ENCODE assay signal across 8 cellular contexts in genomic region chr9:91424403-91425176, GRCh38. TPM values are rescaled to one million over a fixed set of nuclear protein-coding genes. Genes with fewer than 3 reads are reported as not detected.
A peak's percentile ranks its signal among the peaks of the same experiment; 100 is the strongest.
DNase-seq lines count a peak whose midpoint lies in the region; TF ChIP-seq lines count a peak whose summit lies in the region.

No MANE protein-coding gene starts in this region.

- no peaks in the 10 kb centered on the region for H3K36me3 Mint-ChIP-seq in mesothelial cell of epicardium

- peaks cover 33% of the 10 kb centered on the region for H3K27me3 Mint-ChIP-seq in mesothelial cell of epicardium (ENCODE audit: low read depth)

- no peaks in the 10 kb centered on the region for H3K9me3 Mint-ChIP-seq in mesothelial cell of epicardium

- POLR2A ChIA-PET in HEK293 (lab: Yijun Ruan, JAX) = interaction anchor here (0.5 to 1.6 kb wide), 10 partner anchors 24 to 512 kb away, joined by 3 to 7 read pairs (median 3); no protein-coding TSS in a partner anchor

- TF ChIP-seq CTCF in HEK293 (tag by site-specific recombination; IDR thresholded peaks at IDR 0.05) (peak; percentile 80), epithelial cell of esophagus (IDR thresholded peaks at IDR 0.05; ENCODE audit: insufficient read depth, low read depth, low read length, missing control alignments) (no peak), mesothelial cell of epicardium (IDR thresholded peaks at IDR 0.05; ENCODE audit: unreplicated experiment) (no peak)

- peak overlapping the region; percentile 88 for H3K27ac Mint-ChIP-seq in mesothelial cell of epicardium

- no peaks in the 10 kb centered on the region for H3K9me3 ChIP-seq in HEK293 (ENCODE audit: control insufficient read depth, insufficient read depth, low read depth, low read length)

- no peaks in the 10 kb centered on the region for H3K36me3 ChIP-seq in HEK293 (ENCODE audit: control insufficient read depth in 2 of 2, insufficient read depth in 1 of 2, low read length in 2 of 2)

- peak overlapping the region; percentile 80; the same call in 1 of the 2 replicates for H3K27ac ChIP-seq in HEK293 (ENCODE audit: extremely low read depth, low read depth, low read length)

- H3K4me1 Mint-ChIP-seq in mesothelial cell of epicardium = peaks cover 47% of the 10 kb centered on the region

- H3K4me3 Mint-ChIP-seq in mesothelial cell of epicardium = peak overlapping the region; percentile 78

- H3K4me3 ChIP-seq in HEK293 (ENCODE audit: low read depth, low read length) (peak overlapping the region; percentile 63), epithelial cell of esophagus (ENCODE audit: low read length) (peak overlapping the region; percentile 59)

- CTCF ChIA-PET in HEK293 (lab: Yijun Ruan, JAX) = interaction anchor here (0.6 to 8.4 kb wide), 12 partner anchors 13 to 510 kb away, joined by 3 to 94 read pairs (median 3); no protein-coding TSS in a partner anchor

- no peaks in the 10 kb centered on the region for H3K4me1 ChIP-seq in HEK293 (ENCODE audit: control insufficient read depth, insufficient read depth, low read length)

- peak; percentile 85 for DNase-seq in EH (ENCODE audit: low read depth)
- peak; percentile 77 for DNase-seq in NCI-H748 (lab: John Stamatoyannopoulos, UW; ENCODE audit: unreplicated experiment)
- DNase-seq in activated T-cell treated with anti-CD3 and anti-CD28 coated beads for 24 hours (ENCODE audit: low read depth) = peak; percentile 47
- DNase-seq in epithelial cell of esophagus (ENCODE audit: low read depth) = peak; percentile 83
- DNase-seq in mesothelial cell of epicardium (ENCODE audit: low spot score in 2 of 2, unreplicated experiment in 2 of 2) = peak in 1 of 2 experiments; percentile 45
- peak; percentile 60 for DNase-seq in stimulated activated CD8-positive, alpha-beta memory T cell treated with anti-CD3 and anti-CD28 coated beads, Interleukin-4, amount 100 ng/mL, for 24 hours (ENCODE audit: low read depth)
- no peak for DNase-seq in NCI-H1048 (lab: John Stamatoyannopoulos, UW)

TF ChIP-seq in HEK293, 187 proteins besides CTCF, POLR2A, EP300 and RAD21 (continues in another document):
- TF ChIP-seq ZNF391 (tag by site-specific recombination; IDR thresholded peaks at IDR 0.05; ENCODE audit: borderline replicate concordance, low read depth) (no peak), PRDM1 (tag by site-specific recombination; IDR thresholded peaks at IDR 0.05) (no peak), ZNF398 (tag by site-specific recombination; IDR thresholded peaks at IDR 0.05) (peak; percentile 84), TRIM28 (IDR thresholded peaks at IDR 0.05; ENCODE audit: borderline replicate concordance, low read length) (no peak), ZNF394 (tag by site-specific recombination; IDR thresholded peaks at IDR 0.05; ENCODE audit: borderline replicate concordance) (no peak), GFI1B (tag by site-specific recombination; IDR thresholded peaks at IDR 0.05) (no peak), ZNF350 (tag by site-specific recombination; IDR thresholded peaks at IDR 0.05) (no peak), BCL11A (tag by site-specific recombination; IDR thresholded peaks at IDR 0.05; ENCODE audit: low read depth) (no peak), WT1 (tag by site-specific recombination; IDR thresholded peaks at IDR 0.05) (no peak), ZNF202 (tag by site-specific recombination; IDR thresholded peaks at IDR 0.05; ENCODE audit: borderline replicate concordance) (no peak), ZNF571 (tag by site-specific recombination; IDR thresholded peaks at IDR 0.05) (no peak), ZNF280C (tag by site-specific recombination; IDR thresholded peaks at IDR 0.05) (no peak), ZNF701 (tag by site-specific recombination; IDR thresholded peaks at IDR 0.05) (no peak), ZNF302 (tag by site-specific recombination; IDR thresholded peaks at IDR 0.05; ENCODE audit: low read depth) (no peak), ZNF621 (tag by site-specific recombination; IDR thresholded peaks at IDR 0.05) (no peak), ZNF354C (tag by site-specific recombination; IDR thresholded peaks at IDR 0.05; ENCODE audit: borderline replicate concordance, low read depth) (no peak), INSM2 (tag by site-specific recombination; IDR thresholded peaks at IDR 0.05) (no peak), ZNF146 (tag by site-specific recombination; IDR thresholded peaks at IDR 0.05) (no peak), ZNF280D (tag by site-specific recombination; IDR thresholded peaks at IDR 0.05) (no peak), ZNF248 (tag by site-specific recombination; IDR thresholded peaks at IDR 0.05) (no peak), ZNF596 (tag by site-specific recombination; IDR thresholded peaks at IDR 0.05) (no peak), ZBTB48 (tag by site-specific recombination; IDR thresholded peaks at IDR 0.05) (no peak), ZNF529 (tag by site-specific recombination; IDR thresholded peaks at IDR 0.05; ENCODE audit: insufficient replicate concordance) (no peak), ZNF792 (tag by site-specific recombination; IDR thresholded peaks at IDR 0.05) (no peak), ZNF830 (tag by site-specific recombination; IDR thresholded peaks at IDR 0.05; ENCODE audit: low read depth) (no peak), ZNF335 (tag by site-specific recombination; conservative IDR thresholded peaks at IDR 0.05) (peak; percentile 68), KLF8 (tag by site-specific recombination; IDR thresholded peaks at IDR 0.05) (0 out of 2 replicates have a peak, but pooled peaks have one; percentile 36)

RNA-seq across cellular contexts. Expression of gene NFIL3, which starts 1.0 kb away (rescaled TPM):
- total RNA-seq in mesothelial cell of epicardium = 25.8 to 28.1 TPM (median 26.3 TPM) in 3 replicates
